Comparison of ENCODE assay signal across 8 cellular contexts in genomic region chr17:81033535-81034167, GRCh38. TPM values are rescaled to one million over a fixed set of nuclear protein-coding genes. Genes with fewer than 3 reads are reported as not detected.
DNase-seq lines count a peak whose midpoint lies in the region; ATAC-seq and TF ChIP-seq lines count a peak whose summit lies in the region.

No MANE protein-coding gene starts in this region.

- no peak overlapping the region for H3K9ac ChIP-seq in parathyroid adenoma

- BruUV-seq in Calu3 (replicated peaks; lab: Mats Ljungman, UMichigan) (no TSS peak), Panc1 (replicated peaks; lab: Mats Ljungman, UMichigan) (no TSS peak)

- peaks cover 39% of the 10 kb centered on the region for H3K4me1 Mint-ChIP-seq in Calu3 (ENCODE audit: low read depth, unreplicated experiment)

- H3K4me3 ChIP-seq in Panc1 (ENCODE audit: low read depth in 2 of 2, low read length in 2 of 2) (peak overlapping the region; percentile 60 to 87), esophagus muscularis mucosa (peak overlapping the region; percentile 71 to 94 (median 78)), parathyroid adenoma (ENCODE audit: low read depth, low read length) (peak overlapping the region; percentile 76)

- intact Hi-C loops in Calu3 (cut with micrococcal nuclease; ENCODE audit: unreplicated experiment), result no loop called here
- intact Hi-C loops in Panc1 (cut with micrococcal nuclease; ENCODE audit: unreplicated experiment), result no loop called here
- intact Hi-C loops in esophagus muscularis mucosa (cut with DNase I), result no loop called here

- peak overlapping the region; percentile 54 for H2AFZ ChIP-seq in parathyroid adenoma

- peak overlapping the region; percentile 44 for H3K27ac Mint-ChIP-seq in Calu3 (ENCODE audit: unreplicated experiment)

- H3K27me3 ChIP-seq in Panc1 (ENCODE audit: control insufficient read depth, insufficient read depth, low read length) (no peaks in the 10 kb centered on the region), esophagus muscularis mucosa (peaks cover 0 to 5% (median 2%) of the 10 kb centered on the region in 4 donors), parathyroid adenoma (ENCODE audit: control insufficient read depth, insufficient read depth, low read length) (no peaks in the 10 kb centered on the region)

- WGBS in esophagus muscularis mucosa, result 34% methylated on average over 22 of the region's 22 CpGs

- no peak for TF ChIP-seq EP300 in esophagus muscularis mucosa (IDR thresholded peaks at IDR 0.05)

- CTCF ChIA-PET in Calu3 (lab: Charles Lee), result interaction anchor here (0.6 to 1.7 kb wide), 2 partner anchors 10 to 11 kb away, joined by 5 to 6 read pairs; no protein-coding TSS in a partner anchor
- CTCF ChIA-PET in Panc1 (lab: Charles Lee), result interaction anchor here (0.6 kb wide), 1 partner anchor 46 kb away, joined by 3 read pairs; no protein-coding TSS in a partner anchor

- H3K27me3 Mint-ChIP-seq in Calu3 (ENCODE audit: unreplicated experiment), result no peaks in the 10 kb centered on the region

- H3K4me1 ChIP-seq in Panc1 (ENCODE audit: control insufficient read depth, insufficient read depth, low read length), result peaks cover 16% of the 10 kb centered on the region
- peaks cover 55 to 63% (median 57%) of the 10 kb centered on the region in 4 donors for H3K4me1 ChIP-seq in esophagus muscularis mucosa
- H3K4me1 ChIP-seq in parathyroid adenoma, result peaks cover 15% of the 10 kb centered on the region

- no peak for ATAC-seq in Panc1
- ATAC-seq in GM19463 (IDR thresholded peaks at IDR 0.05; ENCODE audit: unreplicated experiment), result no peak

- H3K27ac ChIP-seq in Panc1 (ENCODE audit: low read length) (peak overlapping the region; percentile 44), esophagus muscularis mucosa (replicated peaks in 1 of 4) (peak overlapping the region in 3 of 4 donors; percentile 57 to 89 (median 71)), parathyroid adenoma (no peak overlapping the region)

- in situ Hi-C loops in Panc1 (cut with HindIII; ENCODE audit: low pct_unique_long_range_greater_than_20kb, low sequenced_read_pairs), result no loop called here

- H3K79me2 ChIP-seq in parathyroid adenoma, result no peaks in the 10 kb centered on the region

- H3K36me3 Mint-ChIP-seq in Calu3 (ENCODE audit: insufficient read depth, unreplicated experiment), result peaks cover 59% of the 10 kb centered on the region

- TF ChIP-seq CTCF in Calu3 (IDR thresholded peaks at IDR 0.05; ENCODE audit: unreplicated experiment) (no peak), Panc1 (IDR thresholded peaks at IDR 0.05) (no peak), esophagus muscularis mucosa (IDR thresholded peaks at IDR 0.05) (no peak), parathyroid adenoma (IDR thresholded peaks at IDR 0.05) (no peak)

- no peaks in the 10 kb centered on the region for H3K9me3 Mint-ChIP-seq in Calu3 (ENCODE audit: low read depth, unreplicated experiment)

- H3K9me3 ChIP-seq in Panc1 (ENCODE audit: control insufficient read depth, insufficient read depth, low read depth, low read length), result no peaks in the 10 kb centered on the region
- H3K9me3 ChIP-seq in esophagus muscularis mucosa, result no peaks in the 10 kb centered on the region
- H3K9me3 ChIP-seq in parathyroid adenoma (ENCODE audit: control insufficient read depth, low read length), result no peaks in the 10 kb centered on the region

- DNase-seq in Calu3 (no peak), Panc1 (ENCODE audit: low read depth, low spot score) (no peak), esophagus muscularis mucosa (ENCODE audit: extremely low spot score) (no peak), NCI-H524 treated with DMSO at 0.1 percent for 48 hours (lab: John Stamatoyannopoulos, UW) (no peak), glomerular visceral epithelial cell (ENCODE audit: extremely low spot score) (no peak), A172 (ENCODE audit: low spot score) (no peak)

- H3K36me3 ChIP-seq in Panc1 (ENCODE audit: control insufficient read depth, insufficient read depth, low read length), result peaks cover 7% of the 10 kb centered on the region; the same call in 1 of the 2 replicates
- peaks cover 0 to 30% (median 9%) of the 10 kb centered on the region in 4 donors for H3K36me3 ChIP-seq in esophagus muscularis mucosa
- no peaks in the 10 kb centered on the region for H3K36me3 ChIP-seq in parathyroid adenoma (ENCODE audit: control insufficient read depth, insufficient read depth, low read length)

- peak overlapping the region; percentile 97 for H3K4me2 ChIP-seq in parathyroid adenoma (ENCODE audit: low read length)

- H3K4me3 Mint-ChIP-seq in Calu3 (ENCODE audit: low read depth, unreplicated experiment), result peak overlapping the region; percentile 75

- POLR2A ChIA-PET in Panc1 (lab: Charles Lee), result no interaction called here

- no peak for TF ChIP-seq POLR2A in esophagus muscularis mucosa (IDR thresholded peaks at IDR 0.05; ENCODE audit: low read depth)

RNA-seq across cellular contexts. Expression of gene BAIAP2, which starts 1.3 kb away (rescaled TPM):
- 58.0 and 58.8 TPM in 2 replicates for total RNA-seq in Calu3 (2022)
- total RNA-seq in Panc1 (2021; ENCODE audit: unreplicated experiment), result 125 TPM
- 117 TPM for polyA plus RNA-seq in Panc1 (2012; ENCODE audit: insufficient read length)
- 10 to 100 TPM; 31.1 to 54.5 (median 36.7) TPM for total RNA-seq in esophagus muscularis mucosa
- 83.1 and 89.5 TPM in 2 replicates for total RNA-seq in A172 (2014; rRNA removed; shearing (Covaris generic))

RNA-seq across cellular contexts. Expression of gene CHMP6, which starts 42.0 kb away (rescaled TPM):
- 25.5 and 27.9 TPM in 2 replicates for total RNA-seq in Calu3 (2022)
- total RNA-seq in Panc1 (2021; ENCODE audit: unreplicated experiment), result 43.7 TPM
- polyA plus RNA-seq in Panc1 (2012; ENCODE audit: insufficient read length), result 39.1 TPM
- total RNA-seq in esophagus muscularis mucosa, result 10 to 100 TPM; 17.6 to 29.2 (median 25.8) TPM
- 14.4 and 15.1 TPM in 2 replicates for total RNA-seq in A172 (2014; rRNA removed; shearing (Covaris generic))
